ENCODE assay signal across 1 cellular context in the genomic region with DNA sequence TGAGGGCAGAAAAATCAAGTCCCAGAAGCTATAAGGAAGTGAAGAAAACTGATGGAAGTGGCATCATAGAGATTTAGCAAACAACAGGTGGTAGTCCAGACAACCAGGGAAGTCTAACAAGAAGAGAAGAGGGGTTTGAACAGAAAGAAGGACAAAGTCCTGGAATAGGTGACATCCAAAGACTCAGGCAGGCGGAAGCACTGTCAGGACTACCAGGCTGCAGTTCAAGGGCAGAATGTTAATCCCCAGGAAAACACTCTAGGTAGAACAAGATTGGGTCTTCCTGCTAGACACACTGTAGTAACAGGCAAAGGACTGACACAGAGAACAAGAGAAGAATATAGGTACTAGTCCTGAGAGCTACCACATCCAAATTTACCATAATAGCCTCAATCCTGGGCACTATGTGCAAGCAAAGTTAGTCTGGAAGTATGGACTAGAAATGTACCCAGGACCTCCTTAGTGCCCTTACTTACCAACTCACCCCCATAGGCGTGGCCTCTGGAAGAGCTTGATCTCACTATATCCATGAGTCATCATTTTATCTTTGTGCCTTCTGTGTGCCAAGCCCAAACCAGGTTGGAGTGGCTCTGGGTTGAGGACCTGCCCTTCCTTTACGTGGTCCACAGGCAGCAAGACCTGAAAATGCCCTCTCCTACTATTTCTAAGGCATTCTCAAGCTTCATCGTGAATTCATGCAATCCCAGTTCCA.
TF ChIP-seq lines count a peak whose summit lies in the region.

No MANE protein-coding gene starts in this region.

TF ChIP-seq in HepG2, 621 proteins besides CTCF, POLR2A, EP300 and RAD21 (continued from another document and continues in another):
- TF ChIP-seq, protein P1, sequence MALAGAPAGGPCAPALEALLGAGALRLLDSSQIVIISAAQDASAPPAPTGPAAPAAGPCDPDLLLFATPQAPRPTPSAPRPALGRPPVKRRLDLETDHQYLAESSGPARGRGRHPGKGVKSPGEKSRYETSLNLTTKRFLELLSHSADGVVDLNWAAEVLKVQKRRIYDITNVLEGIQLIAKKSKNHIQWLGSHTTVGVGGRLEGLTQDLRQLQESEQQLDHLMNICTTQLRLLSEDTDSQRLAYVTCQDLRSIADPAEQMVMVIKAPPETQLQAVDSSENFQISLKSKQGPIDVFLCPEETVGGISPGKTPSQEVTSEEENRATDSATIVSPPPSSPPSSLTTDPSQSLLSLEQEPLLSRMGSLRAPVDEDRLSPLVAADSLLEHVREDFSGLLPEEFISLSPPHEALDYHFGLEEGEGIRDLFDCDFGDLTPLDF (CRISPR knock-in tag; IDR thresholded peaks at IDR 0.05), result no peak
- TF ChIP-seq ZNF713 (CRISPR knock-in tag; IDR thresholded peaks at IDR 0.05) (no peak), ZNF326 (CRISPR knock-in tag; IDR thresholded peaks at IDR 0.05; ENCODE audit: borderline replicate concordance) (no peak), FOXO1 (CRISPR knock-in tag; IDR thresholded peaks at IDR 0.05) (peak; percentile 83; the same call in 1 of the 2 replicates), NFIC (IDR thresholded peaks at IDR 0.05; ENCODE audit: low read length) (peak; percentile 16; the same call in 1 of the 2 replicates), ZNF510 (CRISPR knock-in tag; IDR thresholded peaks at IDR 0.05; ENCODE audit: low read depth) (0 out of 2 replicates have a peak, but pooled peaks have one; percentile 41), PHF20 (CRISPR knock-in tag; IDR thresholded peaks at IDR 0.05) (no peak; the same call in 1 of the 2 replicates), ZNF230 (CRISPR knock-in tag; IDR thresholded peaks at IDR 0.05) (0 out of 2 replicates have a peak, but pooled peaks have one; percentile 17), ZNF891 (CRISPR knock-in tag; IDR thresholded peaks at IDR 0.05) (no peak), MAFG (CRISPR knock-in tag; IDR thresholded peaks at IDR 0.05) (no peak), HNRNPL (IDR thresholded peaks at IDR 0.05; ENCODE audit: low read depth, low read length) (no peak), NFE2L2 (IDR thresholded peaks at IDR 0.05; ENCODE audit: low read length) (peak; percentile 54; the same call in 1 of the 2 replicates), ELF4 (CRISPR knock-in tag; IDR thresholded peaks at IDR 0.05; ENCODE audit: borderline replicate concordance) (no peak), ZNF766 (CRISPR knock-in tag; IDR thresholded peaks at IDR 0.05; ENCODE audit: borderline replicate concordance) (no peak), ZSCAN20 (CRISPR knock-in tag; IDR thresholded peaks at IDR 0.05; ENCODE audit: borderline replicate concordance) (no peak), ZBTB8A (CRISPR knock-in tag; IDR thresholded peaks at IDR 0.05; ENCODE audit: borderline replicate concordance, low read depth) (no peak), ZNF703 (CRISPR knock-in tag; IDR thresholded peaks at IDR 0.05; ENCODE audit: borderline replicate concordance) (no peak), BRCA1 (CRISPR knock-in tag; IDR thresholded peaks at IDR 0.05) (no peak), RXRB (CRISPR knock-in tag; IDR thresholded peaks at IDR 0.05; ENCODE audit: borderline replicate concordance) (peak; percentile 95), SALL1 (CRISPR knock-in tag; IDR thresholded peaks at IDR 0.05) (peak; percentile 81), ZFY (CRISPR knock-in tag; IDR thresholded peaks at IDR 0.05) (no peak), ATF1 (CRISPR knock-in tag; IDR thresholded peaks at IDR 0.05) (no peak; the same call in 1 of the 2 replicates), SRSF9 (IDR thresholded peaks at IDR 0.05; ENCODE audit: borderline replicate concordance, insufficient read depth, low read depth, low read length, poor library complexity, severe bottlenecking) (no peak), PRPF4 (IDR thresholded peaks at IDR 0.05; ENCODE audit: low read depth, low read length, poor library complexity, severe bottlenecking) (no peak), ZNF841 (CRISPR knock-in tag; IDR thresholded peaks at IDR 0.05; ENCODE audit: borderline replicate concordance) (no peak), PPARG (CRISPR knock-in tag; conservative IDR thresholded peaks at IDR 0.05) (peak; percentile 98), ZBTB7A (CRISPR knock-in tag; IDR thresholded peaks at IDR 0.05) (0 out of 2 replicates have a peak, but pooled peaks have one; percentile 46), ZNF367 (CRISPR knock-in tag; IDR thresholded peaks at IDR 0.05; ENCODE audit: borderline replicate concordance) (no peak), ZNF776 (CRISPR knock-in tag; IDR thresholded peaks at IDR 0.05) (no peak), ZNF20 (CRISPR knock-in tag; IDR thresholded peaks at IDR 0.05) (no peak), TP53 (CRISPR knock-in tag; conservative IDR thresholded peaks at IDR 0.05) (no peak), PHF21A (CRISPR knock-in tag; IDR thresholded peaks at IDR 0.05) (peak; percentile 81)
- TF ChIP-seq, protein P2, sequence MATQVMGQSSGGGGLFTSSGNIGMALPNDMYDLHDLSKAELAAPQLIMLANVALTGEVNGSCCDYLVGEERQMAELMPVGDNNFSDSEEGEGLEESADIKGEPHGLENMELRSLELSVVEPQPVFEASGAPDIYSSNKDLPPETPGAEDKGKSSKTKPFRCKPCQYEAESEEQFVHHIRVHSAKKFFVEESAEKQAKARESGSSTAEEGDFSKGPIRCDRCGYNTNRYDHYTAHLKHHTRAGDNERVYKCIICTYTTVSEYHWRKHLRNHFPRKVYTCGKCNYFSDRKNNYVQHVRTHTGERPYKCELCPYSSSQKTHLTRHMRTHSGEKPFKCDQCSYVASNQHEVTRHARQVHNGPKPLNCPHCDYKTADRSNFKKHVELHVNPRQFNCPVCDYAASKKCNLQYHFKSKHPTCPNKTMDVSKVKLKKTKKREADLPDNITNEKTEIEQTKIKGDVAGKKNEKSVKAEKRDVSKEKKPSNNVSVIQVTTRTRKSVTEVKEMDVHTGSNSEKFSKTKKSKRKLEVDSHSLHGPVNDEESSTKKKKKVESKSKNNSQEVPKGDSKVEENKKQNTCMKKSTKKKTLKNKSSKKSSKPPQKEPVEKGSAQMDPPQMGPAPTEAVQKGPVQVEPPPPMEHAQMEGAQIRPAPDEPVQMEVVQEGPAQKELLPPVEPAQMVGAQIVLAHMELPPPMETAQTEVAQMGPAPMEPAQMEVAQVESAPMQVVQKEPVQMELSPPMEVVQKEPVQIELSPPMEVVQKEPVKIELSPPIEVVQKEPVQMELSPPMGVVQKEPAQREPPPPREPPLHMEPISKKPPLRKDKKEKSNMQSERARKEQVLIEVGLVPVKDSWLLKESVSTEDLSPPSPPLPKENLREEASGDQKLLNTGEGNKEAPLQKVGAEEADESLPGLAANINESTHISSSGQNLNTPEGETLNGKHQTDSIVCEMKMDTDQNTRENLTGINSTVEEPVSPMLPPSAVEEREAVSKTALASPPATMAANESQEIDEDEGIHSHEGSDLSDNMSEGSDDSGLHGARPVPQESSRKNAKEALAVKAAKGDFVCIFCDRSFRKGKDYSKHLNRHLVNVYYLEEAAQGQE (IDR thresholded peaks at IDR 0.05; ENCODE audit: borderline replicate concordance in 1 of 2, low read depth in 1 of 2, low read length in 2 of 2), result peak in 1 of 2 experiments; percentile 44; a peak in 1 of 4 replicates
- TF ChIP-seq, protein P3, sequence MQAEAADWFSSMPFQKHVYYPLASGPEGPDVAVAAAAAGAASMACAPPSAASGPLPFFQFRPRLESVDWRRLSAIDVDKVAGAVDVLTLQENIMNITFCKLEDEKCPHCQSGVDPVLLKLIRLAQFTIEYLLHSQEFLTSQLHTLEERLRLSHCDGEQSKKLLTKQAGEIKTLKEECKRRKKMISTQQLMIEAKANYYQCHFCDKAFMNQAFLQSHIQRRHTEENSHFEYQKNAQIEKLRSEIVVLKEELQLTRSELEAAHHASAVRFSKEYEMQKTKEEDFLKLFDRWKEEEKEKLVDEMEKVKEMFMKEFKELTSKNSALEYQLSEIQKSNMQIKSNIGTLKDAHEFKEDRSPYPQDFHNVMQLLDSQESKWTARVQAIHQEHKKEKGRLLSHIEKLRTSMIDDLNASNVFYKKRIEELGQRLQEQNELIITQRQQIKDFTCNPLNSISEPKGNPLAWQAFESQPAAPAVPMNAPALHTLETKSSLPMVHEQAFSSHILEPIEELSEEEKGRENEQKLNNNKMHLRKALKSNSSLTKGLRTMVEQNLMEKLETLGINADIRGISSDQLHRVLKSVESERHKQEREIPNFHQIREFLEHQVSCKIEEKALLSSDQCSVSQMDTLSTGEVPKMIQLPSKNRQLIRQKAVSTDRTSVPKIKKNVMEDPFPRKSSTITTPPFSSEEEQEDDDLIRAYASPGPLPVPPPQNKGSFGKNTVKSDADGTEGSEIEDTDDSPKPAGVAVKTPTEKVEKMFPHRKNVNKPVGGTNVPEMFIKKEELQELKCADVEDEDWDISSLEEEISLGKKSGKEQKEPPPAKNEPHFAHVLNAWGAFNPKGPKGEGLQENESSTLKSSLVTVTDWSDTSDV (CRISPR knock-in tag; IDR thresholded peaks at IDR 0.05), result no peak
- TF ChIP-seq, protein P4, sequence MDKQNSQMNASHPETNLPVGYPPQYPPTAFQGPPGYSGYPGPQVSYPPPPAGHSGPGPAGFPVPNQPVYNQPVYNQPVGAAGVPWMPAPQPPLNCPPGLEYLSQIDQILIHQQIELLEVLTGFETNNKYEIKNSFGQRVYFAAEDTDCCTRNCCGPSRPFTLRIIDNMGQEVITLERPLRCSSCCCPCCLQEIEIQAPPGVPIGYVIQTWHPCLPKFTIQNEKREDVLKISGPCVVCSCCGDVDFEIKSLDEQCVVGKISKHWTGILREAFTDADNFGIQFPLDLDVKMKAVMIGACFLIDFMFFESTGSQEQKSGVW (CRISPR knock-in tag; IDR thresholded peaks at IDR 0.05; ENCODE audit: borderline replicate concordance), result no peak
- TF ChIP-seq, protein P5, sequence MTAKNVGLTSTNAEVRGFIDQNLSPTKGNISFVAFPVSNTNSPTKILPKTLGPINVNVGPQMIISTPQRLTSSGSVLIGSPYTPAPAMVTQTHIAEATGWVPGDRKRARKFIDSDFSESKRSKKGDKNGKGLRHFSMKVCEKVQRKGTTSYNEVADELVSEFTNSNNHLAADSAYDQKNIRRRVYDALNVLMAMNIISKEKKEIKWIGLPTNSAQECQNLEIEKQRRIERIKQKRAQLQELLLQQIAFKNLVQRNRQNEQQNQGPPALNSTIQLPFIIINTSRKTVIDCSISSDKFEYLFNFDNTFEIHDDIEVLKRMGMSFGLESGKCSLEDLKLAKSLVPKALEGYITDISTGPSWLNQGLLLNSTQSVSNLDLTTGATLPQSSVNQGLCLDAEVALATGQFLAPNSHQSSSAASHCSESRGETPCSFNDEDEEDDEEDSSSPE (CRISPR knock-in tag; IDR thresholded peaks at IDR 0.05), result peak; percentile 45; the same call in 1 of the 2 replicates
- TF ChIP-seq, protein P6, sequence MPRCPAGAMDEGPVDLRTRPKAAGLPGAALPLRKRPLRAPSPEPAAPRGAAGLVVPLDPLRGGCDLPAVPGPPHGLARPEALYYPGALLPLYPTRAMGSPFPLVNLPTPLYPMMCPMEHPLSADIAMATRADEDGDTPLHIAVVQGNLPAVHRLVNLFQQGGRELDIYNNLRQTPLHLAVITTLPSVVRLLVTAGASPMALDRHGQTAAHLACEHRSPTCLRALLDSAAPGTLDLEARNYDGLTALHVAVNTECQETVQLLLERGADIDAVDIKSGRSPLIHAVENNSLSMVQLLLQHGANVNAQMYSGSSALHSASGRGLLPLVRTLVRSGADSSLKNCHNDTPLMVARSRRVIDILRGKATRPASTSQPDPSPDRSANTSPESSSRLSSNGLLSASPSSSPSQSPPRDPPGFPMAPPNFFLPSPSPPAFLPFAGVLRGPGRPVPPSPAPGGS (CRISPR knock-in tag; IDR thresholded peaks at IDR 0.05), result peak; percentile 52; the same call in 1 of the 2 replicates
- TF ChIP-seq, protein P7, sequence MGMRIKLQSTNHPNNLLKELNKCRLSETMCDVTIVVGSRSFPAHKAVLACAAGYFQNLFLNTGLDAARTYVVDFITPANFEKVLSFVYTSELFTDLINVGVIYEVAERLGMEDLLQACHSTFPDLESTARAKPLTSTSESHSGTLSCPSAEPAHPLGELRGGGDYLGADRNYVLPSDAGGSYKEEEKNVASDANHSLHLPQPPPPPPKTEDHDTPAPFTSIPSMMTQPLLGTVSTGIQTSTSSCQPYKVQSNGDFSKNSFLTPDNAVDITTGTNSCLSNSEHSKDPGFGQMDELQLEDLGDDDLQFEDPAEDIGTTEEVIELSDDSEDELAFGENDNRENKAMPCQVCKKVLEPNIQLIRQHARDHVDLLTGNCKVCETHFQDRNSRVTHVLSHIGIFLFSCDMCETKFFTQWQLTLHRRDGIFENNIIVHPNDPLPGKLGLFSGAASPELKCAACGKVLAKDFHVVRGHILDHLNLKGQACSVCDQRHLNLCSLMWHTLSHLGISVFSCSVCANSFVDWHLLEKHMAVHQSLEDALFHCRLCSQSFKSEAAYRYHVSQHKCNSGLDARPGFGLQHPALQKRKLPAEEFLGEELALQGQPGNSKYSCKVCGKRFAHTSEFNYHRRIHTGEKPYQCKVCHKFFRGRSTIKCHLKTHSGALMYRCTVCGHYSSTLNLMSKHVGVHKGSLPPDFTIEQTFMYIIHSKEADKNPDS (CRISPR knock-in tag; IDR thresholded peaks at IDR 0.05), result peak; percentile 44
- TF ChIP-seq, protein P8, sequence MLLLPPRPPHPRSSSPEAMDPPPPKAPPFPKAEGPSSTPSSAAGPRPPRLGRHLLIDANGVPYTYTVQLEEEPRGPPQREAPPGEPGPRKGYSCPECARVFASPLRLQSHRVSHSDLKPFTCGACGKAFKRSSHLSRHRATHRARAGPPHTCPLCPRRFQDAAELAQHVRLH (CRISPR knock-in tag; IDR thresholded peaks at IDR 0.05; ENCODE audit: borderline replicate concordance, low read depth), result peak; percentile 74; the same call in 1 of the 2 replicates
- TF ChIP-seq, protein P9, sequence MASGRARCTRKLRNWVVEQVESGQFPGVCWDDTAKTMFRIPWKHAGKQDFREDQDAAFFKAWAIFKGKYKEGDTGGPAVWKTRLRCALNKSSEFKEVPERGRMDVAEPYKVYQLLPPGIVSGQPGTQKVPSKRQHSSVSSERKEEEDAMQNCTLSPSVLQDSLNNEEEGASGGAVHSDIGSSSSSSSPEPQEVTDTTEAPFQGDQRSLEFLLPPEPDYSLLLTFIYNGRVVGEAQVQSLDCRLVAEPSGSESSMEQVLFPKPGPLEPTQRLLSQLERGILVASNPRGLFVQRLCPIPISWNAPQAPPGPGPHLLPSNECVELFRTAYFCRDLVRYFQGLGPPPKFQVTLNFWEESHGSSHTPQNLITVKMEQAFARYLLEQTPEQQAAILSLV (CRISPR knock-in tag; IDR thresholded peaks at IDR 0.05; ENCODE audit: borderline replicate concordance), result no peak
- TF ChIP-seq, protein P10, sequence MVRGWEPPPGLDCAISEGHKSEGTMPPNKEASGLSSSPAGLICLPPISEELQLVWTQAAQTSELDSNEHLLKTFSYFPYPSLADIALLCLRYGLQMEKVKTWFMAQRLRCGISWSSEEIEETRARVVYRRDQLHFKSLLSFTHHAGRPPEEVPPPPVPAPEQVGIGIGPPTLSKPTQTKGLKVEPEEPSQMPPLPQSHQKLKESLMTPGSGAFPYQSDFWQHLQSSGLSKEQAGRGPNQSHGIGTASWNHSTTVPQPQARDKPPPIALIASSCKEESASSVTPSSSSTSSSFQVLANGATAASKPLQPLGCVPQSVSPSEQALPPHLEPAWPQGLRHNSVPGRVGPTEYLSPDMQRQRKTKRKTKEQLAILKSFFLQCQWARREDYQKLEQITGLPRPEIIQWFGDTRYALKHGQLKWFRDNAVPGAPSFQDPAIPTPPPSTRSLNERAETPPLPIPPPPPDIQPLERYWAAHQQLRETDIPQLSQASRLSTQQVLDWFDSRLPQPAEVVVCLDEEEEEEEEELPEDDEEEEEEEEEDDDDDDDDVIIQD (CRISPR knock-in tag; IDR thresholded peaks at IDR 0.05; ENCODE audit: low read depth), result peak; percentile 94
- TF ChIP-seq, protein P11, sequence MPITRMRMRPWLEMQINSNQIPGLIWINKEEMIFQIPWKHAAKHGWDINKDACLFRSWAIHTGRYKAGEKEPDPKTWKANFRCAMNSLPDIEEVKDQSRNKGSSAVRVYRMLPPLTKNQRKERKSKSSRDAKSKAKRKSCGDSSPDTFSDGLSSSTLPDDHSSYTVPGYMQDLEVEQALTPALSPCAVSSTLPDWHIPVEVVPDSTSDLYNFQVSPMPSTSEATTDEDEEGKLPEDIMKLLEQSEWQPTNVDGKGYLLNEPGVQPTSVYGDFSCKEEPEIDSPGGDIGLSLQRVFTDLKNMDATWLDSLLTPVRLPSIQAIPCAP (CRISPR knock-in tag; IDR thresholded peaks at IDR 0.05; ENCODE audit: low read depth), result no peak
